In genomic region chr12:47794679-47795078, GRCh38 we compare ENCODE assay signal across 23 cellular contexts.
"Had no signal": no experiment of that assay in that cellular context is flagged by ENCODE, and none has a peak within 500 bp of the region (broad histone marks: within the 10 kb centered on the region; RNA-seq: fewer than 3 reads in every experiment).

No MANE protein-coding gene starts in this region.

- DNase-seq: activated B cell treated with CpG ODN at 0.5 μM for 24 hours; activated CD4-positive, alpha-beta T cell treated with anti-CD3 and anti-CD28 coated beads for 4 hours; activated CD4-positive, alpha-beta T cell treated with anti-CD3 and anti-CD28 coated beads, Interleukin-2, amount 50 U/mL, for 48 hours; activated naive CD4-positive, alpha-beta T cell treated with Interleukin-2 at 50 U/mL for 16 hours; anterior cingulate cortex; caudate nucleus; dermis blood vessel endothelial cell; effector CD8-positive, alpha-beta T cell; foreskin keratinocyte; immature natural killer cell; lower lobe of right lung; mesendoderm; mucosa of descending colon; occipital lobe; small intestine; stimulated activated CD4-positive, alpha-beta T cell treated with anti-CD3 and anti-CD28 coated beads, Interleukin-2, amount 100 ng/mL, for 24 hours; stimulated activated naive CD4-positive, alpha-beta T cell had no signal

- H3K27ac Mint-ChIP-seq: activated B cell treated with CpG ODN at 0.5 μM for 24 hours; brain; T-helper 1 cell treated with Interleukin-12 subunit alpha and Interleukin-12 subunit beta and Interleukin-4 antibody, amounts not matched to agents 30 μg/mL and 1 μg/mL, for 36 hours had no signal

- H3K4me3 Mint-ChIP-seq: activated B cell treated with CpG ODN at 0.5 μM for 24 hours; brain; immature natural killer cell; T-helper 1 cell treated with Interleukin-12 subunit alpha and Interleukin-12 subunit beta and Interleukin-4 antibody, amounts not matched to agents 30 μg/mL and 1 μg/mL, for 36 hours had no signal

- H3K27me3 Mint-ChIP-seq: activated B cell treated with CpG ODN at 0.5 μM for 24 hours, brain had no signal

- H3K27ac ChIP-seq: foreskin keratinocyte, hepatocyte, lower lobe of right lung had no signal

- H3K9me3 ChIP-seq: lower lobe of right lung, mucosa of descending colon, thoracic aorta had no signal

- H3K9me3 Mint-ChIP-seq: activated B cell treated with CpG ODN at 0.5 μM for 24 hours; brain; immature natural killer cell; T-helper 1 cell treated with Interleukin-12 subunit alpha and Interleukin-12 subunit beta and Interleukin-4 antibody, amounts not matched to agents 30 μg/mL and 1 μg/mL, for 36 hours had no signal

- H3K4me3 ChIP-seq: hepatocyte, lower lobe of right lung, mucosa of descending colon, thoracic aorta had no signal

- H3K27me3 ChIP-seq: foreskin keratinocyte, hepatocyte had no signal

- H3K4me2 ChIP-seq: hepatocyte had no signal

- ATAC-seq: foreskin keratinocyte, left lobe of liver, lower lobe of right lung, mucosa of descending colon, sciatic nerve had no signal

- FAIRE-seq: small intestine had no signal

- H3K4me1 ChIP-seq: foreskin keratinocyte had no signal

- H2AFZ ChIP-seq: hepatocyte had no signal
